Comparison of ENCODE assay signal across 12 cellular contexts in genomic region chr2:37080231-37080630, GRCh38. TPM values are rescaled to one million over a fixed set of nuclear protein-coding genes. Genes with fewer than 3 reads are reported as not detected.
DNase-seq lines count a peak whose midpoint lies in the region; ATAC-seq and TF ChIP-seq lines count a peak whose summit lies in the region.
"Had no signal": no experiment of that assay in that cellular context is flagged by ENCODE, and none has a peak within 500 bp of the region (broad histone marks: within the 10 kb centered on the region; RNA-seq: fewer than 3 reads in every experiment).

No MANE protein-coding gene starts in this region.

- H3K27ac ChIP-seq in lower lobe of right lung (peak overlapping the region; percentile 65), left lung (peak overlapping the region in 1 of 2 donors; percentile 78)
- H3K27ac ChIP-seq: suprapubic skin had no signal

- H3K36me3 Mint-ChIP-seq in activated CD4-positive, alpha-beta memory T cell treated with anti-CD3 and anti-CD28 coated beads for 36 hours, result peaks cover 24% of the 10 kb centered on the region

- intact Hi-C loops in activated CD4-positive, alpha-beta memory T cell treated with anti-CD3 and anti-CD28 coated beads for 36 hours (cut with micrococcal nuclease), result loop anchor here (10.0 kb wide), 1 partner anchor 795 kb away; no protein-coding TSS in a partner anchor
- intact Hi-C loops in lower lobe of right lung (cut with DNase I), result no loop called here
- intact Hi-C loops in left lung (cut with DNase I), result no loop called here

- H3K4me3 Mint-ChIP-seq in activated CD4-positive, alpha-beta memory T cell treated with anti-CD3 and anti-CD28 coated beads for 36 hours, result peak overlapping the region; percentile 37
- H3K4me3 Mint-ChIP-seq: H9 had no signal

- POLR2A ChIA-PET in activated CD4-positive, alpha-beta memory T cell treated with anti-CD3 and anti-CD28 coated beads for 36 hours (lab: Charles Lee), result no interaction called here

- H3K4me1 ChIP-seq in lower lobe of right lung (peaks cover 47% of the 10 kb centered on the region), left lung (peaks cover 0 to 49% of the 10 kb centered on the region in 2 donors)

- CTCF ChIA-PET in activated CD4-positive, alpha-beta memory T cell treated with anti-CD3 and anti-CD28 coated beads for 36 hours (lab: Charles Lee), result no interaction called here

- H3K9me3 Mint-ChIP-seq in activated CD4-positive, alpha-beta memory T cell treated with anti-CD3 and anti-CD28 coated beads for 36 hours, result no peaks in the 10 kb centered on the region
- H3K9me3 Mint-ChIP-seq: H9 had no signal

- peak; percentile 77 for DNase-seq in CD1c-positive myeloid dendritic cell (ENCODE audit: extremely low spot score)
- peak; percentile 73 for DNase-seq in GF-D8 (lab: John Stamatoyannopoulos, UW)
- no peak for DNase-seq in activated CD4-positive, alpha-beta memory T cell treated with anti-CD3 and anti-CD28 coated beads for 36 hours
- no peak for DNase-seq in lower lobe of right lung
- DNase-seq in left lung, result no peak
- no peak for DNase-seq in medulla oblongata (ENCODE audit: extremely low spot score)
- DNase-seq: activated effector memory CD4-positive, alpha-beta T cell treated with Interleukin-2 at 50 U/mL for 16 hours; DMS 273 treated with DMSO at 0.1 percent for 48 hours; H9; NCI-H187 treated with DMSO at 0.1 percent for 48 hours had no signal

- H3K9me3 ChIP-seq in lower lobe of right lung (no peaks in the 10 kb centered on the region), left lung (no peaks in the 10 kb centered on the region)
- H3K9me3 ChIP-seq: suprapubic skin had no signal

- ATAC-seq in lower lobe of right lung (no peak), GM18498 (IDR thresholded peaks at IDR 0.05; ENCODE audit: unreplicated experiment) (no peak), left lung (no peak)

- H3K27me3 ChIP-seq in lower lobe of right lung (ENCODE audit: low read depth), result no peaks in the 10 kb centered on the region
- no peaks in the 10 kb centered on the region for H3K27me3 ChIP-seq in left lung
- H3K27me3 ChIP-seq: suprapubic skin had no signal

- no peaks in the 10 kb centered on the region for H3K27me3 Mint-ChIP-seq in activated CD4-positive, alpha-beta memory T cell treated with anti-CD3 and anti-CD28 coated beads for 36 hours

- TF ChIP-seq CTCF in lower lobe of right lung (IDR thresholded peaks at IDR 0.05) (no peak), left lung (IDR thresholded peaks at IDR 0.05) (no peak)

- peaks cover 58% of the 10 kb centered on the region for H3K36me3 ChIP-seq in lower lobe of right lung
- H3K36me3 ChIP-seq in left lung, result peaks cover 0 to 34% of the 10 kb centered on the region in 2 donors

- peaks cover 53% of the 10 kb centered on the region for H3K4me1 Mint-ChIP-seq in activated CD4-positive, alpha-beta memory T cell treated with anti-CD3 and anti-CD28 coated beads for 36 hours (ENCODE audit: low read depth)

- peak overlapping the region; percentile 63 for H3K27ac Mint-ChIP-seq in activated CD4-positive, alpha-beta memory T cell treated with anti-CD3 and anti-CD28 coated beads for 36 hours
- H3K27ac Mint-ChIP-seq: H9 had no signal

- no peak overlapping the region for H3K4me3 ChIP-seq in lower lobe of right lung
- H3K4me3 ChIP-seq in left lung, result no peak overlapping the region
- H3K4me3 ChIP-seq: suprapubic skin had no signal

RNA-seq across cellular contexts. Expression of gene HEATR5B, which starts 3.9 kb away (rescaled TPM):
- total RNA-seq in activated CD4-positive, alpha-beta memory T cell treated with anti-CD3 and anti-CD28 coated beads for 36 hours, result 10 to 100 TPM; 18.1 to 20.3 TPM
- total RNA-seq in lower lobe of right lung (33.9 TPM), left lung (10 to 100 TPM; 21.8 to 23.2 TPM)

RNA-seq across cellular contexts. Expression of gene GPATCH11, which starts 4.1 kb away (rescaled TPM):
- total RNA-seq in activated CD4-positive, alpha-beta memory T cell treated with anti-CD3 and anti-CD28 coated beads for 36 hours, result 10 to 100 TPM; 12.6 to 13.0 TPM
- total RNA-seq in lower lobe of right lung (10.8 TPM), left lung (1 to 10 TPM; 7.8 to 8.1 TPM)

Comparison
In these comparisons a context has a peak if more than half of its experiments do, and no peak if none do; other contexts are left out.
1. DNase-seq: peak in CD1c-positive myeloid dendritic cell (single experiment) and GF-D8 (single experiment); none in activated CD4-positive, alpha-beta memory T cell treated with anti-CD3 and anti-CD28 coated beads for 36 hours (single experiment), lower lobe of right lung (single experiment), left lung (0 of 2) and medulla oblongata (single experiment).